ENCODE assay signal across 22 cellular contexts in genomic region chr18:25399554-25399953, GRCh38.
DNase-seq lines count a peak whose midpoint lies in the region; ATAC-seq and FAIRE-seq lines count a peak whose summit lies in the region.
"Had no signal": no experiment of that assay in that cellular context is flagged by ENCODE, and none has a peak within 500 bp of the region (broad histone marks: within the 10 kb centered on the region; RNA-seq: fewer than 3 reads in every experiment).

No MANE protein-coding gene starts in this region.

- no peak overlapping the region for H3K4me3 Mint-ChIP-seq in stimulated activated naive CD8-positive, alpha-beta T cell treated with anti-CD3 and anti-CD28 coated beads, Interleukin-15, amount 100 ng/mL, for 72 hours
- H3K4me3 Mint-ChIP-seq: activated T-helper 17 cell treated with anti-CD3 and anti-CD28 coated beads, Interleukin-2, amount 50 U/mL, for 72 hours; dendritic cell treated with granulocyte-macrophage colony-stimulating factor and Interleukin-4, amounts not matched to agents 40 ng/mL and 50 ng/mL, for 4 days; H9 had no signal

- peaks cover 17% of the 10 kb centered on the region for H3K27me3 Mint-ChIP-seq in stimulated activated naive CD8-positive, alpha-beta T cell treated with anti-CD3 and anti-CD28 coated beads, Interleukin-15, amount 100 ng/mL, for 72 hours
- H3K27me3 Mint-ChIP-seq: activated T-helper 17 cell treated with anti-CD3 and anti-CD28 coated beads, Interleukin-2, amount 50 U/mL, for 72 hours; dendritic cell treated with granulocyte-macrophage colony-stimulating factor and Interleukin-4, amounts not matched to agents 40 ng/mL and 50 ng/mL, for 4 days had no signal

- no peak for ATAC-seq in stimulated activated naive CD8-positive, alpha-beta T cell treated with anti-CD3 and anti-CD28 coated beads, Interleukin-15, amount 100 ng/mL, for 72 hours
- ATAC-seq: activated T-helper 17 cell treated with anti-CD3 and anti-CD28 coated beads, Interleukin-2, amount 50 U/mL, for 72 hours; gastroesophageal sphincter had no signal

- H3K27ac Mint-ChIP-seq in stimulated activated naive CD8-positive, alpha-beta T cell treated with anti-CD3 and anti-CD28 coated beads, Interleukin-15, amount 100 ng/mL, for 72 hours, result no peak overlapping the region
- H3K27ac Mint-ChIP-seq: activated T-helper 17 cell treated with anti-CD3 and anti-CD28 coated beads, Interleukin-2, amount 50 U/mL, for 72 hours; dendritic cell treated with granulocyte-macrophage colony-stimulating factor and Interleukin-4, amounts not matched to agents 40 ng/mL and 50 ng/mL, for 4 days; H9 had no signal

- no peak for FAIRE-seq in urothelium cell line (lab: Jason Lieb, UNC)
- FAIRE-seq: endothelial cell of umbilical vein, GM12892 had no signal

- H3K9me3 Mint-ChIP-seq in stimulated activated naive CD8-positive, alpha-beta T cell treated with anti-CD3 and anti-CD28 coated beads, Interleukin-15, amount 100 ng/mL, for 72 hours, result peaks cover 14 to 17% of the 10 kb centered on the region in 2 donors

- H3K4me1 Mint-ChIP-seq in stimulated activated naive CD8-positive, alpha-beta T cell treated with anti-CD3 and anti-CD28 coated beads, Interleukin-15, amount 100 ng/mL, for 72 hours, result no peaks in the 10 kb centered on the region
- H3K4me1 Mint-ChIP-seq: activated T-helper 17 cell treated with anti-CD3 and anti-CD28 coated beads, Interleukin-2, amount 50 U/mL, for 72 hours; H9 had no signal

- DNase-seq in DMS53 (lab: John Stamatoyannopoulos, UW) (peak; percentile 0), DMS53 treated with DMSO at 0.1 percent for 48 hours (lab: John Stamatoyannopoulos, UW; ENCODE audit: unreplicated experiment) (no peak), SW 1271 (lab: John Stamatoyannopoulos, UW) (peak; percentile 12 to 22), kidney glomerular epithelial cell (lab: John Stamatoyannopoulos, UW) (peak; percentile 6), urothelium cell line (ENCODE audit: low spot score) (peak; percentile 19), NCI-H1694 treated with DMSO at 0.1 percent for 48 hours (lab: John Stamatoyannopoulos, UW) (no peak)
- no peak for DNase-seq in NK-92 treated with Interleukin-12 subunit alpha and Interleukin-12 subunit beta, amount 100 ng/mL, for 24 hours (lab: John Stamatoyannopoulos, UW)
- no peak for DNase-seq in stimulated activated naive CD8-positive, alpha-beta T cell treated with anti-CD3 and anti-CD28 coated beads, Interleukin-15, amount 100 ng/mL, for 72 hours
- DNase-seq: Calu3; GF-D8; H9; left ventricle myocardium inferior; MG63; NCI-H1436; NCI-H82; Peyer's patch; stimulated activated naive CD4-positive, alpha-beta T cell treated with Interleukin-2 at 50 U/mL for 16 hours had no signal

Comparison
In these comparisons a context has a peak if more than half of its experiments do, and no peak if none do; other contexts are left out.
1. DNase-seq: peak in DMS53 (single experiment), SW 1271 (2 of 2), kidney glomerular epithelial cell (single experiment) and urothelium cell line (single experiment); none in DMS53 treated with DMSO at 0.1 percent for 48 hours (single experiment), NK-92 treated with Interleukin-12 subunit alpha and Interleukin-12 subunit beta, amount 100 ng/mL, for 24 hours (single experiment), stimulated activated naive CD8-positive, alpha-beta T cell treated with anti-CD3 and anti-CD28 coated beads, Interleukin-15, amount 100 ng/mL, for 72 hours (0 of 2) and NCI-H1694 treated with DMSO at 0.1 percent for 48 hours (single experiment).